In genomic region chr10:89391882-89392756, GRCh38 we compare ENCODE assay signal across 8 cellular contexts. TPM values are rescaled to one million over a fixed set of nuclear protein-coding genes. Genes with fewer than 3 reads are reported as not detected.
DNase-seq lines count a peak whose midpoint lies in the region; ATAC-seq and TF ChIP-seq lines count a peak whose summit lies in the region.

Gene IFIT1, plus strand, starts transcription at chr10:89392623. Its CDS starts 90 bp downstream, at chr10:89392713.

- H3K27ac ChIP-seq in breast epithelium: peak within 1 kb of the TSS; percentile 75 to 85

- H3K27me3 ChIP-seq in breast epithelium (no peaks in the 10 kb centered on the region), iPS-15b (ENCODE audit: control insufficient read depth, insufficient read depth, low read length) (no peaks in the 10 kb centered on the region)

- H3K36me3 ChIP-seq in breast epithelium (no peaks in the 10 kb centered on the region), iPS-15b (ENCODE audit: control insufficient read depth, insufficient read depth, low read length) (no peaks in the 10 kb centered on the region)

- ATAC-seq in GM19468 (IDR thresholded peaks at IDR 0.05; ENCODE audit: extremely low read depth, unreplicated experiment) (peak; percentile 50), sciatic nerve (peak; percentile 96)

- H3K4me1 ChIP-seq in breast epithelium (no peaks in the 10 kb centered on the region), iPS-15b (ENCODE audit: control insufficient read depth, insufficient read depth, low read length) (peaks cover 8% of the 10 kb centered on the region)

- no peaks in the 10 kb centered on the region for H3K9me3 ChIP-seq in breast epithelium
- no peaks in the 10 kb centered on the region for H3K9me3 ChIP-seq in iPS-15b (ENCODE audit: control insufficient read depth, insufficient read depth, low read length)

- DNase-seq in NCI-H1105 treated with DMSO at 0.1 percent for 48 hours (lab: John Stamatoyannopoulos, UW): peak; percentile 17
- no peak for DNase-seq in NCI-H1105 (lab: John Stamatoyannopoulos, UW)
- DNase-seq in HS-5 (ENCODE audit: low read depth): peak; percentile 56
- peak; percentile 74 to 86 for DNase-seq in SW 1271 (lab: John Stamatoyannopoulos, UW)
- DNase-seq in breast epithelium (ENCODE audit: low spot score in 2 of 2): peak in 1 of 2 donors; percentile 38
- no peak for DNase-seq in sciatic nerve (ENCODE audit: low spot score)

- TF ChIP-seq CTCF in breast epithelium (IDR thresholded peaks at IDR 0.05): no peak

- H3K4me3 ChIP-seq in breast epithelium (peak within 1 kb of the TSS; percentile 50 to 73 (median 58)), iPS-15b (ENCODE audit: low read depth, low read length) (peak within 1 kb of the TSS; percentile 66)

- no peak for TF ChIP-seq POLR2A in breast epithelium (IDR thresholded peaks at IDR 0.05)

- intact Hi-C loops in breast epithelium (cut with DNase I; ENCODE audit: low total_unique reads) (no loop called here), sciatic nerve (cut with DNase I) (no loop called here)

- H3K9ac ChIP-seq in iPS-15b (ENCODE audit: low read depth, low read length): peak within 1 kb of the TSS; percentile 19

RNA-seq across cellular contexts. Expression of gene IFIT1, which starts in this region (rescaled TPM):
- total RNA-seq in breast epithelium: 10 to 100 TPM; 10.2 to 13.9 (median 11.4) TPM
- 21.0 TPM for total RNA-seq in sciatic nerve

Comparison
In these comparisons a context has a peak if more than half of its experiments do, and no peak if none do; other contexts are left out.
1. DNase-seq: peak in NCI-H1105 treated with DMSO at 0.1 percent for 48 hours (single experiment), HS-5 (single experiment) and SW 1271 (2 of 2); none in NCI-H1105 (single experiment) and sciatic nerve (single experiment).